In genomic region chr2:70070557-70071268, GRCh38 we compare ENCODE assay signal across 8 cellular contexts. TPM values are rescaled to one million over a fixed set of nuclear protein-coding genes. Genes with fewer than 3 reads are reported as not detected.
DNase-seq lines count a peak whose midpoint lies in the region; ATAC-seq, FAIRE-seq and TF ChIP-seq lines count a peak whose summit lies in the region.

No MANE protein-coding gene starts in this region.

- TF ChIP-seq EP300 in HepG2 (IDR thresholded peaks at IDR 0.05; ENCODE audit: low read depth in 2 of 2, low read length in 2 of 2) (no peak), HepG2 (CRISPR knock-in tag; IDR thresholded peaks at IDR 0.05; ENCODE audit: borderline replicate concordance) (no peak)

- DNase-seq in CD14-positive monocyte (ENCODE audit: low spot score) (peak; percentile 78), NCI-H510A treated with DMSO at 0.1 percent for 48 hours (lab: John Stamatoyannopoulos, UW) (peak; percentile 85), dorsolateral prefrontal cortex (peak in 9 of 10 donors; percentile 53 to 89 (median 66)), HepG2 (ENCODE audit: low spot score) (peak; percentile 87)
- peak; percentile 35 for DNase-seq in activated CD4-positive, alpha-beta T cell treated with anti-CD3 and anti-CD28 coated beads for 1 hour
- DNase-seq in stimulated activated CD8-positive, alpha-beta memory T cell treated with anti-CD3 and anti-CD28 coated beads, Interleukin-15, amount 100 ng/mL, for 48 hours (ENCODE audit: low read depth in 2 of 2) = peak; percentile 26 to 44

- peak; percentile 94 for FAIRE-seq in HepG2 (lab: Jason Lieb, UNC)

- no peaks in the 10 kb centered on the region for H4K20me1 ChIP-seq in HepG2 (ENCODE audit: insufficient read depth, low read length)

- peak overlapping the region; percentile 41 to 56 for H3K4me3 Mint-ChIP-seq in CD14-positive monocyte

- no peak for TF ChIP-seq POLR2A in HepG2 (IDR thresholded peaks at IDR 0.05; ENCODE audit: insufficient read depth in 1 of 2, low read depth in 2 of 2, low read length in 2 of 2)

- H3K4me1 Mint-ChIP-seq in CD14-positive monocyte = peaks cover 28% of the 10 kb centered on the region

- peak; percentile 80 for TF ChIP-seq CTCF in CD14-positive monocyte (IDR thresholded peaks at IDR 0.05)
- TF ChIP-seq CTCF in dorsolateral prefrontal cortex (IDR thresholded peaks at IDR 0.05 in 54 of 56, conservative IDR thresholded peaks at IDR 0.05 in 2 of 56; ENCODE audit: low read depth in 1 of 56, partially characterized antibody in 56 of 56) = peak; percentile 73 to 97 (median 85)
- TF ChIP-seq CTCF in HepG2 (CRISPR knock-in tag; IDR thresholded peaks at IDR 0.05) = peak; percentile 91

- peak overlapping the region; percentile 72 for H2AFZ ChIP-seq in HepG2 (ENCODE audit: low read length)

- H3K9ac ChIP-seq in HepG2 (ENCODE audit: insufficient read depth, low read depth, low read length) = 0 out of 2 replicates have a peak overlapping the region, but pooled peaks have one; percentile 17

- H3K9me3 Mint-ChIP-seq in CD14-positive monocyte = no peaks in the 10 kb centered on the region

- BruUV-seq in HepG2 (replicated peaks; lab: Mats Ljungman, UMichigan) = no TSS peak

- intact Hi-C loops in CD14-positive monocyte (cut with micrococcal nuclease) = no loop called here
- intact Hi-C loops in dorsolateral prefrontal cortex (cut with DNase I) = loop anchor here (1.0 to 5.0 kb wide), 5 partner anchors 38 to 156 kb away; partner anchors contain the start of genes C2orf42 (in 1 of the 2) and MXD1 (in 1 of the 2)
- intact Hi-C loops in HepG2 (cut with micrococcal nuclease; ENCODE audit: unreplicated experiment) = no loop called here

- H3K27me3 Mint-ChIP-seq in CD14-positive monocyte (ENCODE audit: low read depth in 3 of 3) = no peaks in the 10 kb centered on the region

- in situ Hi-C loops in HepG2 (cut with HindIII; ENCODE audit: extremely low pct_ligation_motif_present, low pct_unique_long_range_greater_than_20kb) = no loop called here

- H3K4me3 ChIP-seq in dorsolateral prefrontal cortex (peak overlapping the region in 35 of 59 donors; percentile 0 to 51 (median 22)), HepG2 (replicated peaks in 1 of 3; ENCODE audit: insufficient read depth in 1 of 3, low read depth in 2 of 3, low read length in 3 of 3) (no peak overlapping the region)

- H3K36me3 ChIP-seq in HepG2 (replicated peaks in 1 of 2; ENCODE audit: control insufficient read depth in 1 of 2, insufficient read depth in 2 of 2, low read length in 2 of 2) = peaks cover 13 to 50% of the 10 kb centered on the region in 2 experiments

- POLR2A ChIA-PET in HepG2 (lab: Yijun Ruan, JAX) = interaction anchor here (0.7 to 24.7 kb wide), 12 partner anchors 8 to 189 kb away, joined by 3 to 282 read pairs (median 4); partner anchors contain the start of genes C2orf42 and MXD1

- peak; percentile 85 for TF ChIP-seq RAD21 in HepG2 (CRISPR knock-in tag; IDR thresholded peaks at IDR 0.05)

- ATAC-seq in GM19324 (IDR thresholded peaks at IDR 0.05; ENCODE audit: low FRiP score, unreplicated experiment) (peak; percentile 45), HG03521 (IDR thresholded peaks at IDR 0.05; ENCODE audit: unreplicated experiment) (peak; percentile 54), HepG2 (peak; percentile 90)

- H3K79me2 ChIP-seq in HepG2 (ENCODE audit: insufficient read depth, low read length) = peaks cover 11% of the 10 kb centered on the region

- peaks cover 42 to 65% of the 10 kb centered on the region in 2 donors for H3K36me3 Mint-ChIP-seq in CD14-positive monocyte

- H3K4me1 ChIP-seq in HepG2 (ENCODE audit: insufficient read depth, low read length) = peaks cover 36% of the 10 kb centered on the region

- 0 out of 2 replicates have a peak overlapping the region, but pooled peaks have one; percentile 13 for H3K4me2 ChIP-seq in HepG2 (ENCODE audit: low read depth, low read length)

- H3K27ac Mint-ChIP-seq in CD14-positive monocyte = peak overlapping the region; percentile 84 to 98 (median 95)

- no peaks in the 10 kb centered on the region for H3K27me3 ChIP-seq in dorsolateral prefrontal cortex
- H3K27me3 ChIP-seq in HepG2 (ENCODE audit: control insufficient read depth in 1 of 2, insufficient read depth in 2 of 2, low read length in 2 of 2) = no peaks in the 10 kb centered on the region

- WGBS in HepG2 (ENCODE audit: low lambda C conversion rate) = 77% methylated on average over 13 of the region's 13 CpGs

- H3K9me3 ChIP-seq in HepG2 (ENCODE audit: low read length) = no peaks in the 10 kb centered on the region

- CTCF ChIA-PET in HepG2 (lab: Yijun Ruan, JAX; ENCODE audit: low intra/inter-chr PET ratio, low total read pairs) = interaction anchor here (0.9 to 3.3 kb wide), 2 partner anchors 156 to 159 kb away, joined by 5 to 22 read pairs; partner anchors contain the start of gene MXD1

- peak overlapping the region; percentile 72 to 99 (median 92) for H3K27ac ChIP-seq in dorsolateral prefrontal cortex
- peak overlapping the region; percentile 41 for H3K27ac ChIP-seq in HepG2 (ENCODE audit: extremely low read length, insufficient read depth, low read length)

TF ChIP-seq in HepG2, 621 proteins besides CTCF, POLR2A, EP300 and RAD21 (continues in another document):
- TF ChIP-seq ZSCAN25 (CRISPR knock-in tag; IDR thresholded peaks at IDR 0.05) (no peak), XRCC5 (optimal IDR thresholded peaks at IDR 0.05; ENCODE audit: low read length) (peak; percentile 69), IKZF5 (CRISPR knock-in tag; IDR thresholded peaks at IDR 0.05) (peak; percentile 51; the same call in 1 of the 2 replicates), ELF3 (CRISPR knock-in tag; IDR thresholded peaks at IDR 0.05) (peak; percentile 24; the same call in 1 of the 2 replicates), ZHX1 (CRISPR knock-in tag; IDR thresholded peaks at IDR 0.05; ENCODE audit: low read depth) (no peak), KLF16 (CRISPR knock-in tag; IDR thresholded peaks at IDR 0.05) (peak in 1 of 2 experiments; percentile 54; a peak in 1 of 4 replicates), THAP11 (CRISPR knock-in tag; IDR thresholded peaks at IDR 0.05) (peak; percentile 38; the same call in 1 of the 2 replicates), ARNT (IDR thresholded peaks at IDR 0.05) (no peak), EEA1 (CRISPR knock-in tag; IDR thresholded peaks at IDR 0.05; ENCODE audit: borderline replicate concordance) (no peak), U2AF2 (IDR thresholded peaks at IDR 0.05; ENCODE audit: low read depth, low read length) (no peak)

RNA-seq across cellular contexts. Expression of gene PCBP1, which starts 16.6 kb away (rescaled TPM):
- polyA plus RNA-seq in CD14-positive monocyte (100 to 1,000 TPM; 178 to 194 TPM), HepG2 (2011; rRNA removed) (137 and 144 TPM in 2 replicates)
- total RNA-seq in dorsolateral prefrontal cortex (100 to 1,000 TPM; 118 to 237 (median 174) TPM), HepG2 (2016; rRNA removed; fragmentation: Illumina TruSeq; extraction: Trizol) (32.0 and 104 TPM in 2 replicates)
- 39.6 and 40.9 TPM in 2 replicates for total RNA-seq in HepG2 (2016; cell fraction: cytosol; rRNA removed; fragmentation: Illumina TruSeq; extraction: Trizol; ENCODE audit: low read depth)
- 30.2 and 107 TPM in 2 replicates for total RNA-seq in HepG2 (2016; cell fraction: insoluble cytoplasmic fraction; rRNA removed; fragmentation: Illumina TruSeq; extraction: Trizol)
- total RNA-seq in HepG2 (2016; cell fraction: membrane; rRNA removed; fragmentation: Illumina TruSeq; extraction: Trizol) = 84.5 and 86.5 TPM in 2 replicates
- 54.5 and 55.6 TPM in 2 replicates for total RNA-seq in HepG2 (2016; cell fraction: nucleus; rRNA removed; fragmentation: Illumina TruSeq; extraction: Trizol)
- polyA plus RNA-seq in HepG2 (2011; cell fraction: cytosol; rRNA removed) = 140 and 145 TPM in 2 replicates
- 80.5 and 83.2 TPM in 2 replicates for polyA plus RNA-seq in HepG2 (2011; cell fraction: nucleus; rRNA removed)
- 391 and 423 TPM in 2 replicates for polyA plus RNA-seq in HepG2 (2012)
- polyA plus RNA-seq in HepG2 (2016; cell fraction: cytosol; fragmentation: Illumina TruSeq; extraction: Trizol; ENCODE audit: low read depth) = 248 and 249 TPM in 2 replicates
- polyA plus RNA-seq in HepG2 (2016; cell fraction: insoluble cytoplasmic fraction; fragmentation: Illumina TruSeq; extraction: Trizol; ENCODE audit: low read depth) = 461 and 517 TPM in 2 replicates
- 274 and 290 TPM in 2 replicates for polyA plus RNA-seq in HepG2 (2016; cell fraction: membrane; fragmentation: Illumina TruSeq; extraction: Trizol; ENCODE audit: low read depth)
- polyA plus RNA-seq in HepG2 (2016; cell fraction: nucleus; fragmentation: Illumina TruSeq; extraction: Trizol; ENCODE audit: insufficient read depth, low read depth) = 271 and 294 TPM in 2 replicates
- 74.9 and 159 TPM in 2 replicates for polyA minus RNA-seq in HepG2 (2011; rRNA and poly(A)+ RNA removed; ENCODE audit: low replicate concordance)
- 114 and 126 TPM in 2 replicates for polyA minus RNA-seq in HepG2 (2011; cell fraction: cytosol; rRNA and poly(A)+ RNA removed)
- polyA minus RNA-seq in HepG2 (2011; cell fraction: nucleus; rRNA and poly(A)+ RNA removed) = 41.5 and 41.8 TPM in 2 replicates

Comparison
In these comparisons a context has a peak if more than half of its experiments do, and no peak if none do; other contexts are left out.
1. DNase-seq: peak in every context shown above with its lines; median percentile 87 in HepG2; 85 in NCI-H510A treated with DMSO at 0.1 percent for 48 hours; 78 in CD14-positive monocyte; 66 in dorsolateral prefrontal cortex; 35 in activated CD4-positive, alpha-beta T cell treated with anti-CD3 and anti-CD28 coated beads for 1 hour; 35 in stimulated activated CD8-positive, alpha-beta memory T cell treated with anti-CD3 and anti-CD28 coated beads, Interleukin-15, amount 100 ng/mL, for 48 hours.
2. H3K4me3 ChIP-seq: peak in dorsolateral prefrontal cortex (35 of 59); none in HepG2 (0 of 3).
3. intact Hi-C loops: an anchor here in dorsolateral prefrontal cortex (1.0 to 5.0 kb wide); none called in CD14-positive monocyte and HepG2.
4. Peak in every context shown above with its lines, with median percentiles within 50 percentile points of each other: CTCF ChIP-seq and ATAC-seq.